In genomic region chr6:165511807-165512206, GRCh38 we compare ENCODE assay signal across 1 cellular context.
TF ChIP-seq lines count a peak whose summit lies in the region.

No MANE protein-coding gene starts in this region.

TF ChIP-seq in GM12878, 131 proteins besides CTCF, POLR2A, EP300 and RAD21 (continued from another document):
- TF ChIP-seq, protein P1, sequence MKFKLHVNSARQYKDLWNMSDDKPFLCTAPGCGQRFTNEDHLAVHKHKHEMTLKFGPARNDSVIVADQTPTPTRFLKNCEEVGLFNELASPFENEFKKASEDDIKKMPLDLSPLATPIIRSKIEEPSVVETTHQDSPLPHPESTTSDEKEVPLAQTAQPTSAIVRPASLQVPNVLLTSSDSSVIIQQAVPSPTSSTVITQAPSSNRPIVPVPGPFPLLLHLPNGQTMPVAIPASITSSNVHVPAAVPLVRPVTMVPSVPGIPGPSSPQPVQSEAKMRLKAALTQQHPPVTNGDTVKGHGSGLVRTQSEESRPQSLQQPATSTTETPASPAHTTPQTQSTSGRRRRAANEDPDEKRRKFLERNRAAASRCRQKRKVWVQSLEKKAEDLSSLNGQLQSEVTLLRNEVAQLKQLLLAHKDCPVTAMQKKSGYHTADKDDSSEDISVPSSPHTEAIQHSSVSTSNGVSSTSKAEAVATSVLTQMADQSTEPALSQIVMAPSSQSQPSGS (IDR thresholded peaks at IDR 0.05; ENCODE audit: low read length), result no peak
- TF ChIP-seq DPF2 (IDR thresholded peaks at IDR 0.05), result no peak
- TF ChIP-seq E4F1 (IDR thresholded peaks at IDR 0.05; ENCODE audit: borderline replicate concordance, partially characterized antibody), result no peak
- no peak for TF ChIP-seq PAX8 (IDR thresholded peaks at IDR 0.05)
- TF ChIP-seq, protein P2, sequence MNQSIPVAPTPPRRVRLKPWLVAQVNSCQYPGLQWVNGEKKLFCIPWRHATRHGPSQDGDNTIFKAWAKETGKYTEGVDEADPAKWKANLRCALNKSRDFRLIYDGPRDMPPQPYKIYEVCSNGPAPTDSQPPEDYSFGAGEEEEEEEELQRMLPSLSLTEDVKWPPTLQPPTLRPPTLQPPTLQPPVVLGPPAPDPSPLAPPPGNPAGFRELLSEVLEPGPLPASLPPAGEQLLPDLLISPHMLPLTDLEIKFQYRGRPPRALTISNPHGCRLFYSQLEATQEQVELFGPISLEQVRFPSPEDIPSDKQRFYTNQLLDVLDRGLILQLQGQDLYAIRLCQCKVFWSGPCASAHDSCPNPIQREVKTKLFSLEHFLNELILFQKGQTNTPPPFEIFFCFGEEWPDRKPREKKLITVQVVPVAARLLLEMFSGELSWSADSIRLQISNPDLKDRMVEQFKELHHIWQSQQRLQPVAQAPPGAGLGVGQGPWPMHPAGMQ (IDR thresholded peaks at IDR 0.05; ENCODE audit: borderline replicate concordance), result no peak
- TF ChIP-seq SIN3A (IDR thresholded peaks at IDR 0.05; ENCODE audit: low read depth, low read length), result no peak
- no peak for TF ChIP-seq JUND (IDR thresholded peaks at IDR 0.05; ENCODE audit: low read depth, low read length)
- no peak for TF ChIP-seq NRF1 (conservative IDR thresholded peaks at IDR 0.05; ENCODE audit: low read depth, low read length)
- peak; percentile 36 to 55; a peak in 3 of 4 replicates for TF ChIP-seq IKZF2 (IDR thresholded peaks at IDR 0.05)
- no peak for TF ChIP-seq RCOR1 (conservative IDR thresholded peaks at IDR 0.05; ENCODE audit: low read depth, low read length)
- no peak for TF ChIP-seq NR2C1 (IDR thresholded peaks at IDR 0.05)
- no peak for TF ChIP-seq SMARCA5 (IDR thresholded peaks at IDR 0.05)
- peak; percentile 67 for TF ChIP-seq MTA2 (IDR thresholded peaks at IDR 0.05; ENCODE audit: low read depth)
- no peak for TF ChIP-seq FOS (IDR thresholded peaks at IDR 0.05; ENCODE audit: borderline replicate concordance, extremely low read depth, insufficient read length)
- TF ChIP-seq SMAD1 (IDR thresholded peaks at IDR 0.05; ENCODE audit: low read depth, partially characterized antibody), result no peak
- TF ChIP-seq ETV6 (conservative IDR thresholded peaks at IDR 0.05 in 1 of 2, IDR thresholded peaks at IDR 0.05 in 1 of 2; ENCODE audit: borderline replicate concordance in 1 of 2, low read depth in 1 of 2), result no peak
- TF ChIP-seq, protein P3, sequence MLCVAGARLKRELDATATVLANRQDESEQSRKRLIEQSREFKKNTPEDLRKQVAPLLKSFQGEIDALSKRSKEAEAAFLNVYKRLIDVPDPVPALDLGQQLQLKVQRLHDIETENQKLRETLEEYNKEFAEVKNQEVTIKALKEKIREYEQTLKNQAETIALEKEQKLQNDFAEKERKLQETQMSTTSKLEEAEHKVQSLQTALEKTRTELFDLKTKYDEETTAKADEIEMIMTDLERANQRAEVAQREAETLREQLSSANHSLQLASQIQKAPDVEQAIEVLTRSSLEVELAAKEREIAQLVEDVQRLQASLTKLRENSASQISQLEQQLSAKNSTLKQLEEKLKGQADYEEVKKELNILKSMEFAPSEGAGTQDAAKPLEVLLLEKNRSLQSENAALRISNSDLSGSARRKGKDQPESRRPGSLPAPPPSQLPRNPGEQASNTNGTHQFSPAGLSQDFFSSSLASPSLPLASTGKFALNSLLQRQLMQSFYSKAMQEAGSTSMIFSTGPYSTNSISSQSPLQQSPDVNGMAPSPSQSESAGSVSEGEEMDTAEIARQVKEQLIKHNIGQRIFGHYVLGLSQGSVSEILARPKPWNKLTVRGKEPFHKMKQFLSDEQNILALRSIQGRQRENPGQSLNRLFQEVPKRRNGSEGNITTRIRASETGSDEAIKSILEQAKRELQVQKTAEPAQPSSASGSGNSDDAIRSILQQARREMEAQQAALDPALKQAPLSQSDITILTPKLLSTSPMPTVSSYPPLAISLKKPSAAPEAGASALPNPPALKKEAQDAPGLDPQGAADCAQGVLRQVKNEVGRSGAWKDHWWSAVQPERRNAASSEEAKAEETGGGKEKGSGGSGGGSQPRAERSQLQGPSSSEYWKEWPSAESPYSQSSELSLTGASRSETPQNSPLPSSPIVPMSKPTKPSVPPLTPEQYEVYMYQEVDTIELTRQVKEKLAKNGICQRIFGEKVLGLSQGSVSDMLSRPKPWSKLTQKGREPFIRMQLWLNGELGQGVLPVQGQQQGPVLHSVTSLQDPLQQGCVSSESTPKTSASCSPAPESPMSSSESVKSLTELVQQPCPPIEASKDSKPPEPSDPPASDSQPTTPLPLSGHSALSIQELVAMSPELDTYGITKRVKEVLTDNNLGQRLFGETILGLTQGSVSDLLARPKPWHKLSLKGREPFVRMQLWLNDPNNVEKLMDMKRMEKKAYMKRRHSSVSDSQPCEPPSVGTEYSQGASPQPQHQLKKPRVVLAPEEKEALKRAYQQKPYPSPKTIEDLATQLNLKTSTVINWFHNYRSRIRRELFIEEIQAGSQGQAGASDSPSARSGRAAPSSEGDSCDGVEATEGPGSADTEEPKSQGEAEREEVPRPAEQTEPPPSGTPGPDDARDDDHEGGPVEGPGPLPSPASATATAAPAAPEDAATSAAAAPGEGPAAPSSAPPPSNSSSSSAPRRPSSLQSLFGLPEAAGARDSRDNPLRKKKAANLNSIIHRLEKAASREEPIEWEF (IDR thresholded peaks at IDR 0.05; ENCODE audit: insufficient replicate concordance, low read depth, low read length), result no peak
- TF ChIP-seq NFYA (IDR thresholded peaks at IDR 0.05; ENCODE audit: borderline replicate concordance, low read depth, low read length), result no peak
- no peak for TF ChIP-seq ZNF274 (IDR thresholded peaks at IDR 0.05; ENCODE audit: insufficient read depth, insufficient read length)
- TF ChIP-seq IRF3 (IDR thresholded peaks at IDR 0.05), result no peak
- TF ChIP-seq ZNF592 (IDR thresholded peaks at IDR 0.05), result no peak
- no peak for TF ChIP-seq RB1 (IDR thresholded peaks at IDR 0.05; ENCODE audit: borderline replicate concordance)
